ENCODE assay signal across 8 cellular contexts in genomic region chr11:126989942-126990715, GRCh38. TPM values are rescaled to one million over a fixed set of nuclear protein-coding genes. Genes with fewer than 3 reads are reported as not detected.
DNase-seq lines count a peak whose midpoint lies in the region; ATAC-seq lines count a peak whose summit lies in the region.

No MANE protein-coding gene starts in this region.

- ATAC-seq in GM18858 (IDR thresholded peaks at IDR 0.05; ENCODE audit: unreplicated experiment): peak; percentile 51
- ATAC-seq in HG03159 (IDR thresholded peaks at IDR 0.05; ENCODE audit: unreplicated experiment): peak; percentile 86

- DNase-seq in AG08396 (ENCODE audit: low spot score) (peak; percentile 82), NCI-H446 treated with DMSO at 0.1 percent for 48 hours (lab: John Stamatoyannopoulos, UW) (peak; percentile 29), lung microvascular endothelial cell (ENCODE audit: low read depth in 2 of 2) (peak; percentile 58 to 69)
- DNase-seq in activated CD4-positive, alpha-beta T cell treated with anti-CD3 and anti-CD28 coated beads, Interleukin-2, amount 50 U/mL, for 24 hours (ENCODE audit: low read depth in 1 of 2, low spot score in 1 of 2): peak; percentile 17 to 24
- DNase-seq in effector CD4-positive, alpha-beta T cell: peak; percentile 21
- peak; percentile 6 for DNase-seq in stimulated activated CD8-positive, alpha-beta memory T cell treated with anti-CD3 and anti-CD28 coated beads, Interleukin-12 subunit alpha, Interleukin-12 subunit beta, amount 100 ng/mL, for 4 hours (ENCODE audit: low read depth)

RNA-seq across cellular contexts. Expression of gene KIRREL3, which starts 10.4 kb away (rescaled TPM):
- under 0.01 TPM in 1 of 2 replicates, not detected in the other for total RNA-seq in lung microvascular endothelial cell

Comparison
In these comparisons a context has a peak if more than half of its experiments do, and no peak if none do; other contexts are left out.
1. Peak in every context shown above with its lines: DNase-seq and ATAC-seq.
2. DNase-seq: peak in every context shown above with its lines; median percentile 82 in AG08396; 64 in lung microvascular endothelial cell; 29 in NCI-H446 treated with DMSO at 0.1 percent for 48 hours; 21 in effector CD4-positive, alpha-beta T cell; 20 in activated CD4-positive, alpha-beta T cell treated with anti-CD3 and anti-CD28 coated beads, Interleukin-2, amount 50 U/mL, for 24 hours; 6 in stimulated activated CD8-positive, alpha-beta memory T cell treated with anti-CD3 and anti-CD28 coated beads, Interleukin-12 subunit alpha, Interleukin-12 subunit beta, amount 100 ng/mL, for 4 hours.